Comparison of ENCODE assay signal across 1 cellular context in the genomic region with DNA sequence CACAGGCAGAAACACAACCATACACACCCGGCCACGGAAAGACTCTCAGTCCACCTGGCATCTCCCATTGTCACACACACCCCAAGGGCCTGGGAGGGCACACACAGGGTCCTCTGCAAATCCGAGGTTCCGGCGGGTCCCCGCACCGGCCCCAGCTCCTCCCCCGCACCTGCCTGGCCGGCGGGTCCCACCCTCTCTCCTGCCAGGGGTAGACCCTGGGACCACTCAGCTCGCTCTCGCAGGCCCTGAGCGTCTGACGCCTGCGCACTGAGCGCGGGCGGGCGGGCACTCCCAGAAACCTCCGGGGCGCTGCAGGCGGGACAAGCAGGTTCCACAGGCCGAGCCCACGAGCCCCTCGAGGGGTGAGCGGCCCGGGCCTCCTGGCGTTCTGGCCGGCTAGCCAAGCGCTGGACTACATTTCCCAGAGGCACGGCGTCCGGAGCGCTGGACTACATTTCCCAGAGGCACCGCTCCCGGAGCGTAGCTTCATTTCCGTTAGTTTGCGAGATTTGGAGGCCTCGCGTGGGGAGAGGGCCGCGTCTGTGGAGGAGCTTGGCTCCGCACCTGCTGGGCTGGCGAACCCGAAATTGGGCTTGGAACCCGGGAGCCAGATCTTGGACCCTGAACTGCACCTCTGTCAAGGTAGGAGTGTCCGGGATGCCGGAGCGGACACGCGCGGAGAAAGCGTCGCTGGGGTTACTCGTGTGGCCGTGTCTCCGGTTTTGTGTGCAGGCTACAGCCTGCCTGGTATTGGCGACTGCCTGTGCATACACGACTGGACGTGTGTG.
TF ChIP-seq lines count a peak whose summit lies in the region.

A gene (plus strand): TSS at position 505 of the 788 bp plus-strand sequence. CDS start 10,686 bp downstream, outside the sequence.

TF ChIP-seq in HEK293, 187 proteins besides CTCF, POLR2A, EP300 and RAD21 (continued from another document and continues in another):
- TF ChIP-seq KLF1 (tag by site-specific recombination; IDR thresholded peaks at IDR 0.05) = peak; percentile 59; the same call in 1 of the 2 replicates
- TF ChIP-seq ZNF2 (tag by site-specific recombination; IDR thresholded peaks at IDR 0.05) = peak; percentile 15; the same call in 1 of the 2 replicates
- TF ChIP-seq, protein P1, sequence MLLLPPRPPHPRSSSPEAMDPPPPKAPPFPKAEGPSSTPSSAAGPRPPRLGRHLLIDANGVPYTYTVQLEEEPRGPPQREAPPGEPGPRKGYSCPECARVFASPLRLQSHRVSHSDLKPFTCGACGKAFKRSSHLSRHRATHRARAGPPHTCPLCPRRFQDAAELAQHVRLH (tag by site-specific recombination; IDR thresholded peaks at IDR 0.05) = peak; percentile 70; the same call in 1 of the 2 replicates
- peak; percentile 88 for TF ChIP-seq YY1 (tag by site-specific recombination; IDR thresholded peaks at IDR 0.05)
- TF ChIP-seq ZNF530 (tag by site-specific recombination; IDR thresholded peaks at IDR 0.05; ENCODE audit: low read depth) = no peak
- TF ChIP-seq GLI2 (tag by site-specific recombination; IDR thresholded peaks at IDR 0.05; ENCODE audit: borderline replicate concordance, low read depth) = no peak; the same call in 1 of the 2 replicates
- TF ChIP-seq, protein P2, sequence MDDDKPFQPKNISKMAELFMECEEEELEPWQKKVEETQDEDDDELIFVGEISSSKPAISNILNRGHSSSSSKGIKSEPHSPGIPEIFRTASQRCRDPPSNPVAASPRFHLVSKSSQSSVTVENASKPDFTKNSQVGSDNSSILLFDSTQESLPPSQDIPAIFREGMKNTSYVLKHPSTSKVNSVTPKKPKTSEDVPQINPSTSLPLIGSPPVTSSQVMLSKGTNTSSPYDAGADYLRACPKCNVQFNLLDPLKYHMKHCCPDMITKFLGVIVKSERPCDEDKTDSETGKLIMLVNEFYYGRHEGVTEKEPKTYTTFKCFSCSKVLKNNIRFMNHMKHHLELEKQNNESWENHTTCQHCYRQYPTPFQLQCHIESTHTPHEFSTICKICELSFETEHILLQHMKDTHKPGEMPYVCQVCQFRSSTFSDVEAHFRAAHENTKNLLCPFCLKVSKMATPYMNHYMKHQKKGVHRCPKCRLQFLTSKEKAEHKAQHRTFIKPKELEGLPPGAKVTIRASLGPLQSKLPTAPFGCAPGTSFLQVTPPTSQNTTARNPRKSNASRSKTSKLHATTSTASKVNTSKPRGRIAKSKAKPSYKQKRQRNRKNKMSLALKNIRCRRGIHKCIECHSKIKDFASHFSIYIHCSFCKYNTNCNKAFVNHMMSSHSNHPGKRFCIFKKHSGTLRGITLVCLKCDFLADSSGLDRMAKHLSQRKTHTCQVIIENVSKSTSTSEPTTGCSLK (tag by site-specific recombination; IDR thresholded peaks at IDR 0.05) = no peak
- no peak; the same call in 1 of the 2 replicates for TF ChIP-seq ZNF677 (tag by site-specific recombination; IDR thresholded peaks at IDR 0.05)
- TF ChIP-seq, protein P3, sequence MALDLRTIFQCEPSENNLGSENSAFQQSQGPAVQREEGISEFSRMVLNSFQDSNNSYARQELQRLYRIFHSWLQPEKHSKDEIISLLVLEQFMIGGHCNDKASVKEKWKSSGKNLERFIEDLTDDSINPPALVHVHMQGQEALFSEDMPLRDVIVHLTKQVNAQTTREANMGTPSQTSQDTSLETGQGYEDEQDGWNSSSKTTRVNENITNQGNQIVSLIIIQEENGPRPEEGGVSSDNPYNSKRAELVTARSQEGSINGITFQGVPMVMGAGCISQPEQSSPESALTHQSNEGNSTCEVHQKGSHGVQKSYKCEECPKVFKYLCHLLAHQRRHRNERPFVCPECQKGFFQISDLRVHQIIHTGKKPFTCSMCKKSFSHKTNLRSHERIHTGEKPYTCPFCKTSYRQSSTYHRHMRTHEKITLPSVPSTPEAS (tag by site-specific recombination; IDR thresholded peaks at IDR 0.05) = peak; percentile 23; the same call in 1 of the 2 replicates
- TF ChIP-seq ZIC2 (tag by site-specific recombination; IDR thresholded peaks at IDR 0.05) = peak; percentile 75
- TF ChIP-seq ZNF626 (tag by site-specific recombination; IDR thresholded peaks at IDR 0.05) = no peak
- TF ChIP-seq, protein P4, sequence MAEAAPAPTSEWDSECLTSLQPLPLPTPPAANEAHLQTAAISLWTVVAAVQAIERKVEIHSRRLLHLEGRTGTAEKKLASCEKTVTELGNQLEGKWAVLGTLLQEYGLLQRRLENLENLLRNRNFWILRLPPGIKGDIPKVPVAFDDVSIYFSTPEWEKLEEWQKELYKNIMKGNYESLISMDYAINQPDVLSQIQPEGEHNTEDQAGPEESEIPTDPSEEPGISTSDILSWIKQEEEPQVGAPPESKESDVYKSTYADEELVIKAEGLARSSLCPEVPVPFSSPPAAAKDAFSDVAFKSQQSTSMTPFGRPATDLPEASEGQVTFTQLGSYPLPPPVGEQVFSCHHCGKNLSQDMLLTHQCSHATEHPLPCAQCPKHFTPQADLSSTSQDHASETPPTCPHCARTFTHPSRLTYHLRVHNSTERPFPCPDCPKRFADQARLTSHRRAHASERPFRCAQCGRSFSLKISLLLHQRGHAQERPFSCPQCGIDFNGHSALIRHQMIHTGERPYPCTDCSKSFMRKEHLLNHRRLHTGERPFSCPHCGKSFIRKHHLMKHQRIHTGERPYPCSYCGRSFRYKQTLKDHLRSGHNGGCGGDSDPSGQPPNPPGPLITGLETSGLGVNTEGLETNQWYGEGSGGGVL (tag by site-specific recombination; IDR thresholded peaks at IDR 0.05) = peak; percentile 55
- no peak for TF ChIP-seq HOXA7 (CRISPR knock-in tag; IDR thresholded peaks at IDR 0.05; ENCODE audit: borderline replicate concordance)
- no peak for TF ChIP-seq ZNF707 (tag by site-specific recombination; IDR thresholded peaks at IDR 0.05)
- peak; percentile 37; the same call in 1 of the 2 replicates for TF ChIP-seq ZNF324 (tag by site-specific recombination; IDR thresholded peaks at IDR 0.05)
- TF ChIP-seq, protein P5, sequence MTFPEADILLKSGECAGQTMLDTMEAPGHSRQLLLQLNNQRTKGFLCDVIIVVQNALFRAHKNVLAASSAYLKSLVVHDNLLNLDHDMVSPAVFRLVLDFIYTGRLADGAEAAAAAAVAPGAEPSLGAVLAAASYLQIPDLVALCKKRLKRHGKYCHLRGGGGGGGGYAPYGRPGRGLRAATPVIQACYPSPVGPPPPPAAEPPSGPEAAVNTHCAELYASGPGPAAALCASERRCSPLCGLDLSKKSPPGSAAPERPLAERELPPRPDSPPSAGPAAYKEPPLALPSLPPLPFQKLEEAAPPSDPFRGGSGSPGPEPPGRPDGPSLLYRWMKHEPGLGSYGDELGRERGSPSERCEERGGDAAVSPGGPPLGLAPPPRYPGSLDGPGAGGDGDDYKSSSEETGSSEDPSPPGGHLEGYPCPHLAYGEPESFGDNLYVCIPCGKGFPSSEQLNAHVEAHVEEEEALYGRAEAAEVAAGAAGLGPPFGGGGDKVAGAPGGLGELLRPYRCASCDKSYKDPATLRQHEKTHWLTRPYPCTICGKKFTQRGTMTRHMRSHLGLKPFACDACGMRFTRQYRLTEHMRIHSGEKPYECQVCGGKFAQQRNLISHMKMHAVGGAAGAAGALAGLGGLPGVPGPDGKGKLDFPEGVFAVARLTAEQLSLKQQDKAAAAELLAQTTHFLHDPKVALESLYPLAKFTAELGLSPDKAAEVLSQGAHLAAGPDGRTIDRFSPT (tag by site-specific recombination; IDR thresholded peaks at IDR 0.05) = peak; percentile 84
- TF ChIP-seq, protein P6, sequence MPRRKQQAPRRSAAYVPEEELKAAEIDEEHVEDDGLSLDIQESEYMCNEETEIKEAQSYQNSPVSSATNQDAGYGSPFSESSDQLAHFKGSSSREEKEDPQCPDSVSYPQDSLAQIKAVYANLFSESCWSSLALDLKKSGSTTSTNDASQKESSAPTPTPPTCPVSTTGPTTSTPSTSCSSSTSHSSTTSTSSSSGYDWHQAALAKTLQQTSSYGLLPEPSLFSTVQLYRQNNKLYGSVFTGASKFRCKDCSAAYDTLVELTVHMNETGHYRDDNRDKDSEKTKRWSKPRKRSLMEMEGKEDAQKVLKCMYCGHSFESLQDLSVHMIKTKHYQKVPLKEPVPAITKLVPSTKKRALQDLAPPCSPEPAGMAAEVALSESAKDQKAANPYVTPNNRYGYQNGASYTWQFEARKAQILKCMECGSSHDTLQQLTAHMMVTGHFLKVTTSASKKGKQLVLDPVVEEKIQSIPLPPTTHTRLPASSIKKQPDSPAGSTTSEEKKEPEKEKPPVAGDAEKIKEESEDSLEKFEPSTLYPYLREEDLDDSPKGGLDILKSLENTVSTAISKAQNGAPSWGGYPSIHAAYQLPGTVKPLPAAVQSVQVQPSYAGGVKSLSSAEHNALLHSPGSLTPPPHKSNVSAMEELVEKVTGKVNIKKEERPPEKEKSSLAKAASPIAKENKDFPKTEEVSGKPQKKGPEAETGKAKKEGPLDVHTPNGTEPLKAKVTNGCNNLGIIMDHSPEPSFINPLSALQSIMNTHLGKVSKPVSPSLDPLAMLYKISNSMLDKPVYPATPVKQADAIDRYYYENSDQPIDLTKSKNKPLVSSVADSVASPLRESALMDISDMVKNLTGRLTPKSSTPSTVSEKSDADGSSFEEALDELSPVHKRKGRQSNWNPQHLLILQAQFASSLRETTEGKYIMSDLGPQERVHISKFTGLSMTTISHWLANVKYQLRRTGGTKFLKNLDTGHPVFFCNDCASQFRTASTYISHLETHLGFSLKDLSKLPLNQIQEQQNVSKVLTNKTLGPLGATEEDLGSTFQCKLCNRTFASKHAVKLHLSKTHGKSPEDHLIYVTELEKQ (tag by site-specific recombination; IDR thresholded peaks at IDR 0.05; ENCODE audit: borderline replicate concordance) = no peak
- no peak for TF ChIP-seq ZNF214 (tag by site-specific recombination; IDR thresholded peaks at IDR 0.05; ENCODE audit: borderline replicate concordance)
- no peak for TF ChIP-seq MEIS1 (CRISPR knock-in tag; IDR thresholded peaks at IDR 0.05; ENCODE audit: borderline replicate concordance)
- TF ChIP-seq ZNF311 (tag by site-specific recombination; IDR thresholded peaks at IDR 0.05; ENCODE audit: borderline replicate concordance) = no peak
- peak; percentile 100 for TF ChIP-seq ZNF335 (tag by site-specific recombination; conservative IDR thresholded peaks at IDR 0.05)
- peak; percentile 59; the same call in 1 of the 2 replicates for TF ChIP-seq ZNF37A (tag by site-specific recombination; IDR thresholded peaks at IDR 0.05)
- TF ChIP-seq, protein P7, sequence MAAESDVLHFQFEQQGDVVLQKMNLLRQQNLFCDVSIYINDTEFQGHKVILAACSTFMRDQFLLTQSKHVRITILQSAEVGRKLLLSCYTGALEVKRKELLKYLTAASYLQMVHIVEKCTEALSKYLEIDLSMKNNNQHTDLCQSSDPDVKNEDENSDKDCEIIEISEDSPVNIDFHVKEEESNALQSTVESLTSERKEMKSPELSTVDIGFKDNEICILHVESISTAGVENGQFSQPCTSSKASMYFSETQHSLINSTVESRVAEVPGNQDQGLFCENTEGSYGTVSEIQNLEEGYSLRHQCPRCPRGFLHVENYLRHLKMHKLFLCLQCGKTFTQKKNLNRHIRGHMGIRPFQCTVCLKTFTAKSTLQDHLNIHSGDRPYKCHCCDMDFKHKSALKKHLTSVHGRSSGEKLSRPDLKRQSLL (tag by site-specific recombination; IDR thresholded peaks at IDR 0.05) = peak; percentile 71
- no peak for TF ChIP-seq ZNF354C (tag by site-specific recombination; IDR thresholded peaks at IDR 0.05; ENCODE audit: borderline replicate concordance, low read depth)
- no peak for TF ChIP-seq ZNF366 (tag by site-specific recombination; conservative IDR thresholded peaks at IDR 0.05)
- no peak for TF ChIP-seq ZNF175 (tag by site-specific recombination; IDR thresholded peaks at IDR 0.05)
- TF ChIP-seq ZNF174 (tag by site-specific recombination; IDR thresholded peaks at IDR 0.05) = no peak
- TF ChIP-seq, protein P8, sequence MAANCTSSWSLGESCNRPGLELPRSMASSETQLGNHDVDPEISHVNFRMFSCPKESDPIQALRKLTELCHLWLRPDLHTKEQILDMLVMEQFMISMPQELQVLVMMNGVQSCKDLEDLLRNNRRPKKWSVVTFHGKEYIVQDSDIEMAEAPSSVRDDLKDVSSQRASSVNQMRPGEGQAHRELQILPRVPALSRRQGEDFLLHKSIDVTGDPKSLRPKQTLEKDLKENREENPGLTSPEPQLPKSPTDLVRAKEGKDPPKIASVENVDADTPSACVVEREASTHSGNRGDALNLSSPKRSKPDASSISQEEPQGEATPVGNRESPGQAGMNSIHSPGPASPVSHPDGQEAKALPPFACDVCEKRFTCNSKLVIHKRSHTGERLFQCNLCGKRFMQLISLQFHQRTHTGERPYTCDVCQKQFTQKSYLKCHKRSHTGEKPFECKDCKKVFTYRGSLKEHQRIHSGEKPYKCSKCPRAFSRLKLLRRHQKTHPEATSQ (tag by site-specific recombination; IDR thresholded peaks at IDR 0.05) = peak; percentile 59; the same call in 1 of the 2 replicates
- peak; percentile 79 for TF ChIP-seq SCRT2 (tag by site-specific recombination; IDR thresholded peaks at IDR 0.05)
- peak; percentile 61; the same call in 1 of the 2 replicates for TF ChIP-seq KLF7 (tag by site-specific recombination; IDR thresholded peaks at IDR 0.05; ENCODE audit: borderline replicate concordance)
- TF ChIP-seq ZSCAN23 (tag by site-specific recombination; IDR thresholded peaks at IDR 0.05) = 0 out of 2 replicates have a peak, but pooled peaks have one; percentile 30
- no peak for TF ChIP-seq ZNF514 (tag by site-specific recombination; IDR thresholded peaks at IDR 0.05)
- TF ChIP-seq, protein P9, sequence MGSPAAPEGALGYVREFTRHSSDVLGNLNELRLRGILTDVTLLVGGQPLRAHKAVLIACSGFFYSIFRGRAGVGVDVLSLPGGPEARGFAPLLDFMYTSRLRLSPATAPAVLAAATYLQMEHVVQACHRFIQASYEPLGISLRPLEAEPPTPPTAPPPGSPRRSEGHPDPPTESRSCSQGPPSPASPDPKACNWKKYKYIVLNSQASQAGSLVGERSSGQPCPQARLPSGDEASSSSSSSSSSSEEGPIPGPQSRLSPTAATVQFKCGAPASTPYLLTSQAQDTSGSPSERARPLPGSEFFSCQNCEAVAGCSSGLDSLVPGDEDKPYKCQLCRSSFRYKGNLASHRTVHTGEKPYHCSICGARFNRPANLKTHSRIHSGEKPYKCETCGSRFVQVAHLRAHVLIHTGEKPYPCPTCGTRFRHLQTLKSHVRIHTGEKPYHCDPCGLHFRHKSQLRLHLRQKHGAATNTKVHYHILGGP (tag by site-specific recombination; IDR thresholded peaks at IDR 0.05) = no peak; the same call in 1 of the 2 replicates
- no peak for TF ChIP-seq HOXD13 (CRISPR knock-in tag; IDR thresholded peaks at IDR 0.05; ENCODE audit: borderline replicate concordance)
- TF ChIP-seq, protein P10, sequence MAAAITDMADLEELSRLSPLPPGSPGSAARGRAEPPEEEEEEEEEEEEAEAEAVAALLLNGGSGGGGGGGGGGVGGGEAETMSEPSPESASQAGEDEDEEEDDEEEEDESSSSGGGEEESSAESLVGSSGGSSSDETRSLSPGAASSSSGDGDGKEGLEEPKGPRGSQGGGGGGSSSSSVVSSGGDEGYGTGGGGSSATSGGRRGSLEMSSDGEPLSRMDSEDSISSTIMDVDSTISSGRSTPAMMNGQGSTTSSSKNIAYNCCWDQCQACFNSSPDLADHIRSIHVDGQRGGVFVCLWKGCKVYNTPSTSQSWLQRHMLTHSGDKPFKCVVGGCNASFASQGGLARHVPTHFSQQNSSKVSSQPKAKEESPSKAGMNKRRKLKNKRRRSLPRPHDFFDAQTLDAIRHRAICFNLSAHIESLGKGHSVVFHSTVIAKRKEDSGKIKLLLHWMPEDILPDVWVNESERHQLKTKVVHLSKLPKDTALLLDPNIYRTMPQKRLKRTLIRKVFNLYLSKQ (tag by site-specific recombination; IDR thresholded peaks at IDR 0.05; ENCODE audit: borderline replicate concordance) = no peak
- TF ChIP-seq ZNF10 (tag by site-specific recombination; IDR thresholded peaks at IDR 0.05) = peak; percentile 87
- TF ChIP-seq ZNF791 (tag by site-specific recombination; IDR thresholded peaks at IDR 0.05) = peak; percentile 35; the same call in 1 of the 2 replicates
- peak; percentile 71; the same call in 1 of the 2 replicates for TF ChIP-seq ZNF394 (tag by site-specific recombination; IDR thresholded peaks at IDR 0.05; ENCODE audit: borderline replicate concordance)
